Comparison of ENCODE assay signal across 8 cellular contexts in genomic region chr18:23498877-23499570, GRCh38. TPM values are rescaled to one million over a fixed set of nuclear protein-coding genes. Genes with fewer than 3 reads are reported as not detected.
DNase-seq lines count a peak whose midpoint lies in the region; ATAC-seq and TF ChIP-seq lines count a peak whose summit lies in the region.

No MANE protein-coding gene starts in this region.

- H3K27ac Mint-ChIP-seq in natural killer cell treated with Interleukin-12 subunit alpha and Interleukin-12 subunit beta and Interleukin-15 and Interleukin-18, amount 100 ng/mL, for 72 hours: peak overlapping the region in 1 of 2 donors; percentile 10

- no peaks in the 10 kb centered on the region for H3K36me3 ChIP-seq in cardiac muscle cell

- intact Hi-C loops in cardiac septum (cut with DNase I): no loop called here

- no peaks in the 10 kb centered on the region for H3K36me3 Mint-ChIP-seq in natural killer cell treated with Interleukin-12 subunit alpha and Interleukin-12 subunit beta and Interleukin-15 and Interleukin-18, amount 100 ng/mL, for 72 hours

- H3K4me1 ChIP-seq in cardiac muscle cell (ENCODE audit: low read depth): peaks cover 5% of the 10 kb centered on the region

- TF ChIP-seq CTCF in cardiac muscle cell (IDR thresholded peaks at IDR 0.05; ENCODE audit: low read depth, low read length): peak; percentile 93

- peaks cover 21 to 22% of the 10 kb centered on the region in 2 donors for H3K4me1 Mint-ChIP-seq in natural killer cell treated with Interleukin-12 subunit alpha and Interleukin-12 subunit beta and Interleukin-15 and Interleukin-18, amount 100 ng/mL, for 72 hours (ENCODE audit: low read depth in 2 of 2)

- H3K4me3 Mint-ChIP-seq in natural killer cell treated with Interleukin-12 subunit alpha and Interleukin-12 subunit beta and Interleukin-15 and Interleukin-18, amount 100 ng/mL, for 72 hours: no peak overlapping the region

- no peaks in the 10 kb centered on the region for H3K9me3 ChIP-seq in cardiac muscle cell (ENCODE audit: low read depth)

- no peak overlapping the region for H3K4me3 ChIP-seq in cardiac muscle cell

- no peaks in the 10 kb centered on the region for H3K27me3 Mint-ChIP-seq in natural killer cell treated with Interleukin-12 subunit alpha and Interleukin-12 subunit beta and Interleukin-15 and Interleukin-18, amount 100 ng/mL, for 72 hours

- no peaks in the 10 kb centered on the region for H3K27me3 ChIP-seq in cardiac muscle cell

- H3K9me3 Mint-ChIP-seq in natural killer cell treated with Interleukin-12 subunit alpha and Interleukin-12 subunit beta and Interleukin-15 and Interleukin-18, amount 100 ng/mL, for 72 hours: no peaks in the 10 kb centered on the region

- ATAC-seq in HG03520 (IDR thresholded peaks at IDR 0.05; ENCODE audit: unreplicated experiment): peak; percentile 30
- ATAC-seq in natural killer cell treated with Interleukin-12 subunit alpha and Interleukin-12 subunit beta and Interleukin-15 and Interleukin-18, amount 100 ng/mL, for 72 hours: peak in 1 of 2 donors; percentile 22

- DNase-seq in cardiac muscle cell (ENCODE audit: low read depth in 1 of 2, low spot score in 1 of 2) (peak; percentile 84 to 87), cardiac septum (ENCODE audit: low spot score) (no peak), NOMO-1 treated with DMSO at 0.1 percent for 48 hours (lab: John Stamatoyannopoulos, UW; ENCODE audit: unreplicated experiment) (peak; percentile 86), epithelial cell of prostate (ENCODE audit: low read depth, low spot score) (peak; percentile 14)
- peak; percentile 79 for DNase-seq in activated CD8-positive, alpha-beta memory T cell treated with anti-CD3 and anti-CD28 coated beads for 24 hours
- DNase-seq in natural killer cell treated with Interleukin-12 subunit alpha and Interleukin-12 subunit beta and Interleukin-15 and Interleukin-18, amount 100 ng/mL, for 72 hours (ENCODE audit: low spot score): peak; percentile 80
- DNase-seq in stimulated activated naive CD4-positive, alpha-beta T cell treated with Interleukin-2 at 50 U/mL for 16 hours (lab: John Stamatoyannopoulos, UW): peak; percentile 70

- H3K27ac ChIP-seq in cardiac muscle cell: no peak overlapping the region
- H3K27ac ChIP-seq in epithelial cell of prostate: no peak overlapping the region

RNA-seq across cellular contexts. Expression of gene RMC1, which starts 4.3 kb away (rescaled TPM):
- total RNA-seq in cardiac muscle cell: 10.4 and 13.5 TPM in 2 replicates
- 18.3 and 28.0 TPM in 2 replicates for polyA plus RNA-seq in cardiac muscle cell
- total RNA-seq in cardiac septum: 18.1 TPM
- 10 to 100 TPM; 58.8 to 61.1 TPM for total RNA-seq in natural killer cell treated with Interleukin-12 subunit alpha and Interleukin-12 subunit beta and Interleukin-15 and Interleukin-18, amount 100 ng/mL, for 72 hours

RNA-seq across cellular contexts. Expression of gene RIOK3, which starts 45.9 kb away (rescaled TPM):
- total RNA-seq in cardiac muscle cell (59.6 and 63.6 TPM in 2 replicates), cardiac septum (68.4 TPM)
- polyA plus RNA-seq in cardiac muscle cell: 83.7 and 95.7 TPM in 2 replicates
- 10 to 100 TPM; 71.5 to 95.4 TPM for total RNA-seq in natural killer cell treated with Interleukin-12 subunit alpha and Interleukin-12 subunit beta and Interleukin-15 and Interleukin-18, amount 100 ng/mL, for 72 hours
